Comparison of ENCODE assay signal across 14 cellular contexts in genomic region chr4:140777894-140778293, GRCh38.
"Had no signal": no experiment of that assay in that cellular context is flagged by ENCODE, and none has a peak within 500 bp of the region (broad histone marks: within the 10 kb centered on the region; RNA-seq: fewer than 3 reads in every experiment).

No MANE protein-coding gene starts in this region.

- H3K4me1 ChIP-seq: foreskin keratinocyte, left ventricle myocardium inferior, upper lobe of right lung had no signal

- H3K4me3 Mint-ChIP-seq: activated naive CD8-positive, alpha-beta T cell treated with anti-CD3 and anti-CD28 coated beads, Interleukin-2, amount 50 U/mL, for 24 hours; naive thymus-derived CD4-positive, alpha-beta T cell had no signal

- H3K27ac Mint-ChIP-seq: activated naive CD8-positive, alpha-beta T cell treated with anti-CD3 and anti-CD28 coated beads, Interleukin-2, amount 50 U/mL, for 24 hours; naive thymus-derived CD4-positive, alpha-beta T cell had no signal

- H3K4me3 ChIP-seq: left ventricle myocardium inferior, ovary, sigmoid colon, spleen, stomach, thoracic aorta, upper lobe of right lung had no signal

- H3K27me3 Mint-ChIP-seq: activated naive CD8-positive, alpha-beta T cell treated with anti-CD3 and anti-CD28 coated beads, Interleukin-2, amount 50 U/mL, for 24 hours had no signal

- H3K36me3 Mint-ChIP-seq: naive thymus-derived CD4-positive, alpha-beta T cell had no signal

- H3K9me3 ChIP-seq: ovary, sigmoid colon, stomach, thoracic aorta, upper lobe of right lung had no signal

- DNase-seq: activated naive CD4-positive, alpha-beta T cell treated with Interleukin-2 at 50 U/mL for 16 hours; activated naive CD8-positive, alpha-beta T cell treated with anti-CD3 and anti-CD28 coated beads, Interleukin-2, amount 50 U/mL, for 24 hours; aorta; effector CD8-positive, alpha-beta T cell; foreskin keratinocyte; left ventricle myocardium inferior; naive thymus-derived CD4-positive, alpha-beta T cell; ovary; sigmoid colon; spleen; stomach; upper lobe of right lung had no signal

- ATAC-seq: activated CD4-positive, CD25-positive, alpha-beta regulatory T cell treated with anti-CD3 and anti-CD28 coated beads, Interleukin-2, amount 50 U/mL, for 24 hours; activated naive CD8-positive, alpha-beta T cell treated with anti-CD3 and anti-CD28 coated beads, Interleukin-2, amount 50 U/mL, for 24 hours; foreskin keratinocyte; naive thymus-derived CD4-positive, alpha-beta T cell; upper lobe of right lung had no signal

- H3K4me1 Mint-ChIP-seq: activated naive CD8-positive, alpha-beta T cell treated with anti-CD3 and anti-CD28 coated beads, Interleukin-2, amount 50 U/mL, for 24 hours; naive thymus-derived CD4-positive, alpha-beta T cell had no signal

- H3K36me3 ChIP-seq: left ventricle myocardium inferior, ovary, sigmoid colon, spleen, stomach, thoracic aorta, upper lobe of right lung had no signal

- H3K9me3 Mint-ChIP-seq: activated naive CD8-positive, alpha-beta T cell treated with anti-CD3 and anti-CD28 coated beads, Interleukin-2, amount 50 U/mL, for 24 hours had no signal
